ENCODE assay signal across 8 cellular contexts in genomic region chr21:31732538-31732864, GRCh38. TPM values are rescaled to one million over a fixed set of nuclear protein-coding genes. Genes with fewer than 3 reads are reported as not detected.
DNase-seq lines count a peak whose midpoint lies in the region; ATAC-seq lines count a peak whose summit lies in the region.

No MANE protein-coding gene starts in this region.

- H3K27me3 ChIP-seq in SJSA1 (replicated peaks) (no peaks in the 10 kb centered on the region), right cardiac atrium (ENCODE audit: control insufficient read depth, insufficient read depth) (no peaks in the 10 kb centered on the region), skeletal muscle tissue (ENCODE audit: control insufficient read depth in 3 of 3, insufficient read depth in 3 of 3, low read length in 3 of 3) (no peaks in the 10 kb centered on the region)

- ATAC-seq in right cardiac atrium (no peak), GM18511 (IDR thresholded peaks at IDR 0.05; ENCODE audit: unreplicated experiment) (no peak), GM19467 (IDR thresholded peaks at IDR 0.05; ENCODE audit: unreplicated experiment) (no peak)

- H3K27ac ChIP-seq in SJSA1 (peak overlapping the region; percentile 66), right cardiac atrium (ENCODE audit: low read length) (peak overlapping the region; percentile 96), skeletal muscle tissue (ENCODE audit: low read depth, low read length) (peak overlapping the region; percentile 57)

- peak overlapping the region; percentile 69 to 86 (median 85) for H3K9ac ChIP-seq in skeletal muscle tissue (ENCODE audit: low read depth in 1 of 3, low read length in 3 of 3)

- H3K4me3 ChIP-seq in SJSA1 (peak overlapping the region; percentile 100), right cardiac atrium (ENCODE audit: low read length) (peak overlapping the region; percentile 96), skeletal muscle tissue (ENCODE audit: low read length in 3 of 3) (peak overlapping the region; percentile 81 to 86 (median 83))

- H3K9me3 ChIP-seq in SJSA1 (replicated peaks) (no peaks in the 10 kb centered on the region), right cardiac atrium (ENCODE audit: control insufficient read depth, low read length) (no peaks in the 10 kb centered on the region), skeletal muscle tissue (ENCODE audit: control insufficient read depth in 3 of 3, low read length in 3 of 3) (no peaks in the 10 kb centered on the region)

- intact Hi-C loops in right cardiac atrium (cut with DNase I), result no loop called here

- under 1% methylated on average over 12 of the region's 12 CpGs for WGBS in right cardiac atrium

- H3K36me3 ChIP-seq in SJSA1 (peaks cover 20% of the 10 kb centered on the region), skeletal muscle tissue (ENCODE audit: control insufficient read depth in 3 of 3, insufficient read depth in 3 of 3, low read length in 3 of 3) (no peaks in the 10 kb centered on the region)

- peaks cover 23% of the 10 kb centered on the region for H3K4me1 ChIP-seq in SJSA1 (replicated peaks)
- H3K4me1 ChIP-seq in right cardiac atrium (ENCODE audit: control insufficient read depth, insufficient read depth, low read length), result peaks cover 6% of the 10 kb centered on the region
- peaks cover 25 to 41% (median 32%) of the 10 kb centered on the region in 3 donors for H3K4me1 ChIP-seq in skeletal muscle tissue (ENCODE audit: control insufficient read depth in 3 of 3, insufficient read depth in 3 of 3, low read length in 3 of 3)

- DNase-seq in GM19240 (ENCODE audit: insufficient read length, low spot score), result peak; percentile 23
- DNase-seq in SJSA1 (ENCODE audit: low read depth in 1 of 2, low spot score in 2 of 2), result no peak
- DNase-seq in right cardiac atrium, result no peak
- no peak for DNase-seq in 8988T
- no peak for DNase-seq in stimulated activated CD4-positive, alpha-beta T cell treated with anti-CD3 and anti-CD28 coated beads, Interleukin-4, amount 100 ng/mL, for 1 hour

RNA-seq across cellular contexts. Expression of gene SCAF4, which starts 0.6 kb away (rescaled TPM):
- 5.5 and 6.5 TPM in 2 replicates for total RNA-seq in SJSA1 (2014; rRNA removed; shearing (Covaris generic))
- total RNA-seq in right cardiac atrium (10 to 100 TPM; 17.4 to 22.1 (median 20.3) TPM), skeletal muscle tissue (8.4 TPM)
- polyA plus RNA-seq in right cardiac atrium, result 9.7 TPM
